In the genomic region with DNA sequence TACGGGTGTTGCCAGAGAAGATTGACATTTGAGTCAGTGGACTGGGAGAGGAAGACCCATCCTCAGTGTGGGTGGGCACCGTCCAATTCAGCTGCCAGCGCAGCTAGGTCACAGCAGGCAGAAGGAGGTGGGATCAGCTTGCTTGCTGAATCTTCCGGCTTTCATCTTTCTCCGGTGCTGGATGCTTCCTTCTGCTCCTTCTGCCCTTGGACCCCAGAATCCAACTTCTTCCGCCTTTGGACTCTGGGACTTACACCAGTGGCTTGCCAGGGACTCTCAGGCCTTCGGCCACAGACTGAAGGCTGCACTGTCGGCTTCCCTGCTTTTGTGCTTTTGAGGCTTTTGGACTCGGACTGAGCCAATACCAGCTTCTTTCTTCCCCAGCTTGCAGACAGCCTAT, we compare ENCODE assay signal across 21 cellular contexts. TPM values are rescaled to one million over a fixed set of nuclear protein-coding genes. Genes with fewer than 3 reads are reported as not detected.
DNase-seq lines count a peak whose midpoint lies in the region; ATAC-seq and TF ChIP-seq lines count a peak whose summit lies in the region.
"Had no signal": no experiment of that assay in that cellular context is flagged by ENCODE, and none has a peak within 500 bp of the region (broad histone marks: within the 10 kb centered on the region; RNA-seq: fewer than 3 reads in every experiment).

No MANE protein-coding gene starts in this region.

- no peak overlapping the region for H3K23ac ChIP-seq in H9 (ENCODE audit: insufficient read length, low read depth, low read length)

- H3K4me3 Mint-ChIP-seq in H9 = no peak overlapping the region
- H3K4me3 Mint-ChIP-seq: CD14-positive monocyte; CD4-positive, alpha-beta T cell; CD8-positive, alpha-beta memory T cell had no signal

- no peaks in the 10 kb centered on the region for H3K9me3 ChIP-seq in H9 (ENCODE audit: control insufficient read depth, low read depth, low read length)
- no peaks in the 10 kb centered on the region for H3K9me3 ChIP-seq in upper lobe of right lung
- H3K9me3 ChIP-seq: BE2C had no signal

- TF ChIP-seq CTCF in H9 (conservative IDR thresholded peaks at IDR 0.05) (no peak), upper lobe of right lung (IDR thresholded peaks at IDR 0.05) (no peak), GM13977 (IDR thresholded peaks at IDR 0.05; ENCODE audit: extremely low read depth, insufficient read depth, missing control alignments) (no peak)

- H3K79me2 ChIP-seq in H9 (ENCODE audit: insufficient read depth, low read length) = no peaks in the 10 kb centered on the region

- H2BK5ac ChIP-seq in H9 (ENCODE audit: insufficient read length, low read length) = no peak overlapping the region

- no CpG with 5 or more reads among the region's 9 CpGs for WGBS in H9 (ENCODE audit: extremely low coverage, insufficient read length, low lambda C conversion rate)

- H4K5ac ChIP-seq in H9 (ENCODE audit: insufficient read length, low read depth, low read length) = no peak overlapping the region

- no peak overlapping the region for H3K14ac ChIP-seq in H9 (ENCODE audit: insufficient read depth, low read length)

- no peak overlapping the region for H2BK120ac ChIP-seq in H9 (ENCODE audit: low read depth, low read length, poor library complexity, severe bottlenecking)

- no peak overlapping the region for H3T11ph ChIP-seq in H9 (ENCODE audit: low read length)

- H3K79me1 ChIP-seq in H9 (ENCODE audit: insufficient read depth, low read depth, low read length, poor library complexity, severe bottlenecking) = no peaks in the 10 kb centered on the region

- H3K27me3 Mint-ChIP-seq in H9 (ENCODE audit: low read depth) = peaks cover 9% of the 10 kb centered on the region

- intact Hi-C loops in upper lobe of right lung (cut with DNase I) = no loop called here

- H3K23me2 ChIP-seq in H9 (ENCODE audit: insufficient read length, low read depth, low read length, poor library complexity, severe bottlenecking) = no peaks in the 10 kb centered on the region

- no peaks in the 10 kb centered on the region for H3K36me3 ChIP-seq in upper lobe of right lung
- H3K36me3 ChIP-seq: BE2C; BLaER1 treated with 17β-estradiol and CSF1 and Interleukin-3, amounts not matched to agents 10 nM and 100 nM had no signal

- H3K4ac ChIP-seq in H9 (ENCODE audit: low read depth, low read length) = no peak overlapping the region

- no peak overlapping the region for H4K8ac ChIP-seq in H9 (replicated peaks; ENCODE audit: insufficient read length, low read depth, low read length)

- peaks cover 0 to 10% of the 10 kb centered on the region in 2 experiments; a peak in 1 of 4 replicates for H3K4me1 Mint-ChIP-seq in H9
- H3K4me1 Mint-ChIP-seq: CD14-positive monocyte; CD8-positive, alpha-beta memory T cell had no signal

- no peaks in the 10 kb centered on the region for H4K20me1 ChIP-seq in H9 (ENCODE audit: control insufficient read depth, insufficient read depth, insufficient read length)
- H4K20me1 ChIP-seq: BLaER1 treated with 17β-estradiol and CSF1 and Interleukin-3, amounts not matched to agents 10 nM and 100 nM had no signal

- no peak overlapping the region for H2BK15ac ChIP-seq in H9 (ENCODE audit: low read depth, low read length)

- no peak overlapping the region for H2BK20ac ChIP-seq in H9 (ENCODE audit: low read depth, low read length, poor library complexity, severe bottlenecking)

- no peak overlapping the region for H3K27ac ChIP-seq in H9 (ENCODE audit: insufficient read length, low read depth, low read length)
- no peak overlapping the region for H3K27ac ChIP-seq in upper lobe of right lung
- H3K27ac ChIP-seq: A549; BLaER1 treated with 17β-estradiol and CSF1 and Interleukin-3, amounts not matched to agents 10 nM and 100 nM had no signal

- no peak overlapping the region for H2AFZ ChIP-seq in H9 (ENCODE audit: low read length)

- H3K36me3 Mint-ChIP-seq in H9 (ENCODE audit: insufficient read depth in 1 of 3, low read depth in 3 of 3) = no peaks in the 10 kb centered on the region
- H3K36me3 Mint-ChIP-seq: CD14-positive monocyte; CD8-positive, alpha-beta memory T cell had no signal

- in situ Hi-C loops in GM13977 (cut with MboI; ENCODE audit: low pct_unique_long_range_greater_than_20kb, low sequenced_read_pairs, unreplicated experiment) = no loop called here

- H3K9me3 Mint-ChIP-seq in H9 = peaks cover 0 to 4% of the 10 kb centered on the region in 2 experiments; a peak in 2 of 5 replicates
- H3K9me3 Mint-ChIP-seq: CD4-positive, alpha-beta T cell had no signal

- no peak overlapping the region for H3K18ac ChIP-seq in H9 (ENCODE audit: insufficient read length, low read depth, low read length)

- H3K4me2 ChIP-seq in H9 (ENCODE audit: insufficient read depth, insufficient read length, low read length) = no peak overlapping the region
- H3K4me2 ChIP-seq: A549 had no signal

- ATAC-seq in upper lobe of right lung (no peak), HG03442 (IDR thresholded peaks at IDR 0.05; ENCODE audit: unreplicated experiment) (no peak)
- ATAC-seq: A549 had no signal

- no peak overlapping the region for H3K27ac Mint-ChIP-seq in H9
- H3K27ac Mint-ChIP-seq: CD4-positive, alpha-beta T cell had no signal

- H3K9ac ChIP-seq in H9 (ENCODE audit: extremely low read depth, insufficient read length, low read length) = no peak overlapping the region
- H3K9ac ChIP-seq: BLaER1 treated with 17β-estradiol and CSF1 and Interleukin-3, amounts not matched to agents 10 nM and 100 nM had no signal

- H2AK5ac ChIP-seq in H9 (ENCODE audit: insufficient read length, low read length) = no peak overlapping the region

- peak; percentile 16 for DNase-seq in H9
- peak; percentile 43 for DNase-seq in ecto neural progenitor cell (ENCODE audit: low spot score)
- peak; percentile 35 for DNase-seq in mesenteric fat pad (ENCODE audit: low spot score)
- peak; percentile 22 for DNase-seq in upper lobe of right lung
- DNase-seq in DMS53 treated with DMSO at 0.1 percent for 48 hours (lab: John Stamatoyannopoulos, UW; ENCODE audit: unreplicated experiment) = no peak
- no peak for DNase-seq in GM13977 (ENCODE audit: low spot score)
- DNase-seq: 8988T; ACHN; AML-193; BE2C; CD4-positive, alpha-beta T cell; CD8-positive, alpha-beta memory T cell; DMS 273 treated with DMSO at 0.1 percent for 48 hours; DMS79 treated with DMSO at 0.1 percent for 48 hours; GF-D8; GOT3; HCEC 1CT had no signal

- H3K27me3 ChIP-seq in H9 (ENCODE audit: insufficient read depth, low read length) (no peaks in the 10 kb centered on the region), upper lobe of right lung (peaks cover 7% of the 10 kb centered on the region)
- H3K27me3 ChIP-seq: BE2C; BLaER1 treated with 17β-estradiol and CSF1 and Interleukin-3, amounts not matched to agents 10 nM and 100 nM had no signal

- H2BK12ac ChIP-seq in H9 (ENCODE audit: insufficient read length, low read depth, low read length) = no peak overlapping the region

- H3K4me1 ChIP-seq in H9 (ENCODE audit: insufficient read depth, low read length) (no peaks in the 10 kb centered on the region), upper lobe of right lung (no peaks in the 10 kb centered on the region)

- no peak overlapping the region for H3K4me3 ChIP-seq in upper lobe of right lung
- H3K4me3 ChIP-seq: A549; BLaER1 treated with 17β-estradiol and CSF1 and Interleukin-3, amounts not matched to agents 10 nM and 100 nM had no signal

- no peak overlapping the region for H3K56ac ChIP-seq in H9 (ENCODE audit: insufficient read length, low read depth, low read length)

- H4K91ac ChIP-seq in H9 (ENCODE audit: insufficient read length, low read depth, low read length) = no peak overlapping the region

RNA-seq across cellular contexts. Expression of a gene that starts 46.1 kb away (rescaled TPM):
- total RNA-seq in H9 (2021) (1,354 and 1,358 TPM in 2 replicates), mesenteric fat pad (642 TPM), upper lobe of right lung (659 TPM)

RNA-seq across cellular contexts. Expression of a gene that starts 56.0 kb away (rescaled TPM):
- total RNA-seq in H9 (2021) (1.6 and 3.2 TPM in 2 replicates), mesenteric fat pad (5.6 TPM), upper lobe of right lung (7.4 TPM)

Comparison
In these comparisons a context has a peak if more than half of its experiments do, and no peak if none do; other contexts are left out.
1. DNase-seq: peak in H9 (single experiment), ecto neural progenitor cell (single experiment), mesenteric fat pad (single experiment) and upper lobe of right lung (single experiment); none in DMS53 treated with DMSO at 0.1 percent for 48 hours (single experiment) and GM13977 (single experiment).